ENCODE assay signal across 10 cellular contexts in genomic region chr6:75203721-75204120, GRCh38. TPM values are rescaled to one million over a fixed set of nuclear protein-coding genes. Genes with fewer than 3 reads are reported as not detected.
A peak's percentile ranks its signal among the peaks of the same experiment; 100 is the strongest.
DNase-seq lines count a peak whose midpoint lies in the region; ATAC-seq, FAIRE-seq and TF ChIP-seq lines count a peak whose summit lies in the region.
"Had no signal": no experiment of that assay in that cellular context is flagged by ENCODE, and none has a peak within 500 bp of the region (broad histone marks: within the 10 kb centered on the region; RNA-seq: fewer than 3 reads in every experiment).

No MANE protein-coding gene starts in this region.

- H3K9ac ChIP-seq in endothelial cell of umbilical vein (replicated peaks; ENCODE audit: extremely low read depth, insufficient read depth, low read length) = no peak overlapping the region

- no peak for TF ChIP-seq CTCF in AG04449 (IDR thresholded peaks at IDR 0.05; ENCODE audit: insufficient read depth, low read length, missing control alignments)
- no peak for TF ChIP-seq CTCF in endothelial cell of umbilical vein (IDR thresholded peaks at IDR 0.05; ENCODE audit: extremely low read depth in 1 of 2, insufficient read depth in 1 of 2, low read depth in 1 of 2, low read length in 2 of 2)
- TF ChIP-seq CTCF in nephron progenitor cell (IDR thresholded peaks at IDR 0.05) = no peak
- TF ChIP-seq CTCF in CD14-positive monocyte (IDR thresholded peaks at IDR 0.05) = no peak

- peaks cover 9 to 13% of the 10 kb centered on the region in 2 experiments for H3K27me3 ChIP-seq in endothelial cell of umbilical vein (ENCODE audit: control insufficient read depth in 2 of 2, insufficient read depth in 2 of 2, low read length in 2 of 2)

- H3K27ac ChIP-seq in endothelial cell of umbilical vein (ENCODE audit: insufficient read depth, low read depth, low read length) = no peak overlapping the region

- H3K27me3 Mint-ChIP-seq in nephron progenitor cell (ENCODE audit: low read depth, poor library complexity) (peaks cover 90% of the 10 kb centered on the region), CD14-positive monocyte (ENCODE audit: low read depth in 3 of 3) (peaks cover 84 to 89% (median 84%) of the 10 kb centered on the region in 3 donors)
- H3K27me3 Mint-ChIP-seq in effector memory CD8-positive, alpha-beta T cell = peaks cover 78 to 85% of the 10 kb centered on the region in 2 donors

- H3K36me3 ChIP-seq in endothelial cell of umbilical vein (ENCODE audit: control insufficient read depth in 2 of 2, extremely low read depth in 1 of 2, insufficient read depth in 2 of 2, low read length in 2 of 2) = no peaks in the 10 kb centered on the region

- H4K20me1 ChIP-seq in endothelial cell of umbilical vein (replicated peaks; ENCODE audit: control insufficient read depth, extremely low read depth, insufficient read depth, low read length) = no peaks in the 10 kb centered on the region

- no peak overlapping the region for H3K27ac Mint-ChIP-seq in nephron progenitor cell
- no peak overlapping the region for H3K27ac Mint-ChIP-seq in effector memory CD8-positive, alpha-beta T cell
- no peak overlapping the region for H3K27ac Mint-ChIP-seq in CD14-positive monocyte
- H3K27ac Mint-ChIP-seq: CD8-positive, alpha-beta T cell had no signal

- peak overlapping the region; percentile 95 for H3K4me2 ChIP-seq in endothelial cell of umbilical vein (ENCODE audit: insufficient read depth, low read length)

- no peaks in the 10 kb centered on the region for H3K9me3 ChIP-seq in endothelial cell of umbilical vein (replicated peaks; ENCODE audit: control insufficient read depth, insufficient read depth, low read length)

- no peak overlapping the region for H2AFZ ChIP-seq in endothelial cell of umbilical vein (ENCODE audit: low read depth, low read length)

- CTCF ChIA-PET in AG04449 (lab: Yijun Ruan, JAX) (interaction anchor here (0.7 to 11.9 kb wide), 30 partner anchors 12 to 1471 kb away, joined by 3 to 328 read pairs (median 3); no protein-coding TSS in a partner anchor), endothelial cell of umbilical vein (lab: Charles Lee) (interaction anchor here (0.6 to 12.5 kb wide), 53 partner anchors 9 to 1465 kb away, joined by 3 to 393 read pairs (median 4); no protein-coding TSS in a partner anchor)

- H3K4me1 Mint-ChIP-seq in nephron progenitor cell (peaks cover 56% of the 10 kb centered on the region), CD14-positive monocyte (peaks cover 52% of the 10 kb centered on the region)
- peaks cover 48 to 51% of the 10 kb centered on the region in 2 donors for H3K4me1 Mint-ChIP-seq in effector memory CD8-positive, alpha-beta T cell (ENCODE audit: low read depth in 2 of 2)

- TF ChIP-seq POLR2A in endothelial cell of umbilical vein (IDR thresholded peaks at IDR 0.05; ENCODE audit: low read depth, low read length) = no peak

- BruUV-seq in endothelial cell of umbilical vein (replicated peaks; lab: Mats Ljungman, UMichigan) = no TSS peak

- peak overlapping the region; percentile 60 for H3K4me3 Mint-ChIP-seq in nephron progenitor cell
- H3K4me3 Mint-ChIP-seq in effector memory CD8-positive, alpha-beta T cell = no peak overlapping the region
- peak overlapping the region in 1 of 2 donors; percentile 87 for H3K4me3 Mint-ChIP-seq in CD14-positive monocyte

- DNase-seq in AG04449 (ENCODE audit: low read depth, low spot score) = no peak
- peak; percentile 25 for DNase-seq in LHCN-M2 (ENCODE audit: low read depth)
- DNase-seq in endothelial cell of umbilical vein (ENCODE audit: low read depth, low spot score) = no peak
- DNase-seq in nephron progenitor cell = no peak
- no peak for DNase-seq in stimulated activated CD4-positive, alpha-beta T cell treated with anti-CD3 and anti-CD28 coated beads, Interleukin-12 subunit alpha, Interleukin-12 subunit beta, amount 100 ng/mL, for 4 hours
- no peak for DNase-seq in effector memory CD8-positive, alpha-beta T cell
- DNase-seq in CD14-positive monocyte (ENCODE audit: low spot score) = no peak
- DNase-seq in T-helper 1 cell = no peak

- intact Hi-C loops in endothelial cell of umbilical vein (cut with micrococcal nuclease) = loop anchor here (1.0 to 10.0 kb wide), 12 partner anchors 105 to 1233 kb away; no protein-coding TSS in a partner anchor
- intact Hi-C loops in CD14-positive monocyte (cut with micrococcal nuclease) = no loop called here

- POLR2A ChIA-PET in AG04449 (lab: Yijun Ruan, JAX) (interaction anchor here (0.6 to 1.3 kb wide), 2 partner anchors 468 to 981 kb away, joined by 3 to 4 read pairs; no protein-coding TSS in a partner anchor), endothelial cell of umbilical vein (lab: Charles Lee) (no interaction called here)

- peaks cover 31% of the 10 kb centered on the region for H3K4me1 ChIP-seq in endothelial cell of umbilical vein (ENCODE audit: control insufficient read depth, extremely low read depth, insufficient read depth, low read length)

- H3K4me3 ChIP-seq in AG04449 (ENCODE audit: low read depth, low read length) = peak overlapping the region; percentile 100
- no peak overlapping the region for H3K4me3 ChIP-seq in endothelial cell of umbilical vein (replicated peaks in 1 of 3; ENCODE audit: insufficient read depth in 1 of 3, low read depth in 1 of 3, low read length in 3 of 3)
- H3K4me3 ChIP-seq: GM12878 had no signal

- H3K9me1 ChIP-seq in endothelial cell of umbilical vein (replicated peaks; ENCODE audit: control insufficient read depth, extremely low read depth, insufficient read depth, low read length) = no peaks in the 10 kb centered on the region

- no peaks in the 10 kb centered on the region for H3K79me2 ChIP-seq in endothelial cell of umbilical vein (ENCODE audit: control insufficient read depth, insufficient read depth, low read length)

- H3K9me3 Mint-ChIP-seq in nephron progenitor cell = no peaks in the 10 kb centered on the region
- H3K9me3 Mint-ChIP-seq in effector memory CD8-positive, alpha-beta T cell = no peaks in the 10 kb centered on the region
- H3K9me3 Mint-ChIP-seq in CD14-positive monocyte = peaks cover 0 to 27% (median 17%) of the 10 kb centered on the region in 7 donors
- H3K9me3 Mint-ChIP-seq: CD8-positive, alpha-beta T cell had no signal

- FAIRE-seq in endothelial cell of umbilical vein (lab: Jason Lieb, UNC) = no peak
- FAIRE-seq: GM12878 had no signal

- no peaks in the 10 kb centered on the region for H3K36me3 Mint-ChIP-seq in nephron progenitor cell (ENCODE audit: low read depth)
- peaks cover 14% of the 10 kb centered on the region for H3K36me3 Mint-ChIP-seq in effector memory CD8-positive, alpha-beta T cell (ENCODE audit: insufficient read depth)
- peaks cover 0 to 16% of the 10 kb centered on the region in 2 donors for H3K36me3 Mint-ChIP-seq in CD14-positive monocyte
- H3K36me3 Mint-ChIP-seq: CD8-positive, alpha-beta T cell had no signal

- ATAC-seq in effector memory CD8-positive, alpha-beta T cell (replicated peaks) = no peak
- ATAC-seq: CD8-positive, alpha-beta T cell had no signal

- dilution Hi-C loops in endothelial cell of umbilical vein (cut with MboI; ENCODE audit: extremely low pct_ligation_motif_present, low sequenced_read_pairs) = no loop called here

TF ChIP-seq in endothelial cell of umbilical vein, 7 proteins besides CTCF, POLR2A, EP300 and RAD21:
- TF ChIP-seq MAX (IDR thresholded peaks at IDR 0.05; ENCODE audit: insufficient read depth, insufficient read length) = no peak
- TF ChIP-seq GATA2 (IDR thresholded peaks at IDR 0.05; ENCODE audit: insufficient read depth, insufficient read length, low read depth, low read length) = no peak
- no peak for TF ChIP-seq MYC (IDR thresholded peaks at IDR 0.05; ENCODE audit: low read depth, low read length)
- no peak for TF ChIP-seq EZH2 (IDR thresholded peaks at IDR 0.05; ENCODE audit: borderline replicate concordance, low read depth, low read length, severe bottlenecking)
- no peak for TF ChIP-seq FOS (IDR thresholded peaks at IDR 0.05; ENCODE audit: borderline replicate concordance, insufficient read depth, low read length)
- TF ChIP-seq JUN (IDR thresholded peaks at IDR 0.05; ENCODE audit: borderline replicate concordance, insufficient read depth, insufficient read length, low read depth) = no peak
- TF ChIP-seq POLR2AphosphoS5 (IDR thresholded peaks at IDR 0.05; ENCODE audit: insufficient read depth, low read depth, low read length) = no peak

RNA-seq across cellular contexts. Expression of gene COL12A1, which starts 2.1 kb away (rescaled TPM):
- 29.0 and 31.5 TPM in 2 replicates for total RNA-seq in LHCN-M2 (2014; rRNA removed)
- polyA plus RNA-seq in LHCN-M2 (2012) = 23.4 TPM
- 89.1 and 102 TPM in 2 replicates for total RNA-seq in endothelial cell of umbilical vein
- polyA plus RNA-seq in endothelial cell of umbilical vein = 48.5 and 49.9 TPM in 2 replicates
- polyA plus RNA-seq in endothelial cell of umbilical vein (2011; cell fraction: cytosol; rRNA removed) = 43.4 and 44.0 TPM in 2 replicates
- 75.2 and 88.8 TPM in 2 replicates for polyA plus RNA-seq in endothelial cell of umbilical vein (2011; cell fraction: nucleus; rRNA removed)
- polyA plus RNA-seq in endothelial cell of umbilical vein (2012) = 42.2 and 57.9 TPM in 2 replicates
- 216 and 284 TPM in 2 replicates for polyA minus RNA-seq in endothelial cell of umbilical vein
- polyA minus RNA-seq in endothelial cell of umbilical vein (2011; cell fraction: cytosol; rRNA and poly(A)+ RNA removed) = 67.7 TPM
- polyA minus RNA-seq in endothelial cell of umbilical vein (2011; cell fraction: nucleus; rRNA and poly(A)+ RNA removed) = 111 and 183 TPM in 2 replicates
- not detected for polyA plus RNA-seq in CD14-positive monocyte
- total RNA-seq: CD8-positive, alpha-beta T cell had no signal

RNA-seq across cellular contexts. Expression of gene COX7A2, which starts 39.9 kb away (rescaled TPM):
- total RNA-seq in LHCN-M2 (2014; rRNA removed) (505 and 1,196 TPM in 2 replicates), endothelial cell of umbilical vein (426 and 455 TPM in 2 replicates)
- polyA plus RNA-seq in LHCN-M2 (2012) = 729 TPM
- polyA plus RNA-seq in endothelial cell of umbilical vein (193 and 254 TPM in 2 replicates), CD14-positive monocyte (100 to 1,000 TPM; 798 to 846 TPM)
- polyA plus RNA-seq in endothelial cell of umbilical vein (2011; cell fraction: cytosol; rRNA removed) = 190 and 198 TPM in 2 replicates
- polyA plus RNA-seq in endothelial cell of umbilical vein (2011; cell fraction: nucleus; rRNA removed) = 93.3 and 104 TPM in 2 replicates
- polyA plus RNA-seq in endothelial cell of umbilical vein (2012) = 421 and 484 TPM in 2 replicates
- 79.4 and 85.3 TPM in 2 replicates for polyA minus RNA-seq in endothelial cell of umbilical vein
- polyA minus RNA-seq in endothelial cell of umbilical vein (2011; cell fraction: cytosol; rRNA and poly(A)+ RNA removed) = 54.4 TPM
- polyA minus RNA-seq in endothelial cell of umbilical vein (2011; cell fraction: nucleus; rRNA and poly(A)+ RNA removed) = 24.0 and 27.7 TPM in 2 replicates
